In the genomic region with DNA sequence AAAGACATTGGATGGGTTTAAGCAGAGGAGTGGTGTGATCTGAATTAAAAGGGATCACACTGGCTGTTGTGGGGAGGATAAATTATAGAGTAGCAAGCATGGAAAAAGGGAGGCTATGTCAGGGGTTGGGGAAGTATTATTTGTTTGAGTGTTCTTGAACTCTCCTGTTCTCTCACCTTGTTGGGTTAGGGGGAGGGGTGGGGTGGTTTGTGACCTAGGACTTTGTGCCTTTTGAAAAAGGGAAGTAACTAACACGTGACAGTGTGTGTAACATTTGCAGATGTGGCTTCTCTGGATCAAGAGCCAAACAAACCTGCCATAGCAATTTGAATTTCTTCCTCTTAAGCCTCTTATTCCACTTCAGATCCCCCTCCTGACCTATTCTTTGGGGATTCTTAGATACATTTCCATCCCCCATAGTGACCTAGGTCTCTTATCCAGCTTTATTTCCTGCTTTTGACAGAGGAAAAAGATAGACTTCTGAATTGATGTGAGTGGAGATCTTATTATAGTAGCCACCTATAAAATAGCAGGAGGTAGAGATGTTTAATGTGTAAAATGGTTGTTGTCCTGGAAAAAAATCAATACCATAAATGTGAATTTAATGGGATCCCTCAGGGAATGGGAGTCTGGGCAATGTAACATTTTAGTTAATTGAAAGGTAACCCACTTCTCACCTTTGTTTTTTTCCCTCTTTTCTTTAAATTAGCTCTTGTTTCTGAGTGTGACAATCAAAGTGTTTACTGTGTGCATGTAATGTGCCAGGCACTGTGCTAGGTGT, we compare ENCODE assay signal across 1 cellular context.
TF ChIP-seq lines count a peak whose summit lies in the region.

No MANE protein-coding gene starts in this region.

TF ChIP-seq in GM23338, 12 proteins besides CTCF, POLR2A, EP300 and RAD21 (continued from another document):
- TF ChIP-seq ZNF462 (CRISPR knock-in tag; IDR thresholded peaks at IDR 0.05) (no peak), ZNF114 (CRISPR knock-in tag; IDR thresholded peaks at IDR 0.05) (no peak), JUNB (IDR thresholded peaks at IDR 0.05; ENCODE audit: unreplicated experiment) (no peak), EZH2phosphoT487 (IDR thresholded peaks at IDR 0.05; ENCODE audit: unreplicated experiment) (no peak), EZH2 (IDR thresholded peaks at IDR 0.05; ENCODE audit: low read depth, unreplicated experiment) (no peak), ETS1 (IDR thresholded peaks at IDR 0.05) (no peak), ZNF331 (CRISPR knock-in tag; IDR thresholded peaks at IDR 0.05; ENCODE audit: low read depth) (no peak), STAT1 (IDR thresholded peaks at IDR 0.05; ENCODE audit: unreplicated experiment) (no peak), NANOG (IDR thresholded peaks at IDR 0.05; ENCODE audit: borderline replicate concordance) (no peak), REST (IDR thresholded peaks at IDR 0.05; ENCODE audit: unreplicated experiment) (no peak)
TF ChIP-seq in GM23338: peak in this region for 0.
